ENCODE assay signal across 25 cellular contexts in the genomic region with DNA sequence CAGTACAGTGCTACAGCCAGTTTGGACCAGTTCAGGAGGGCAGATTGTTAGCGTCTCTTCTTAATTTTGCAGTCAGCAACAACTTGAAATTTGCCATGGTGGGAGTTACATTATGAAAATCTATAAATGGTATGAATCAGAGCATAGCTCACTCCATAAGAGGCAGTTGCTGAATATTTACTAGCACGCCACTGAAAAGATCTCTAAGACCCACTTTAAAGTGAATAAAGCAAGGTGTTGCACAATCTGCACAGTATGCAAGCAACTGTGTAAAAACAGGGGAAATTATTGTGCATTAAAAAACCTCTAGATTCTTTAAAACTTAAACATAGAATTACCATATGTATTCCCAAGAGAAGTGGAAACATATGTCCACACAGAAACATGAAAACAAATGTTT. TPM values are rescaled to one million over a fixed set of nuclear protein-coding genes. Genes with fewer than 3 reads are reported as not detected.
DNase-seq lines count a peak whose midpoint lies in the region; TF ChIP-seq lines count a peak whose summit lies in the region.
"Had no signal": no experiment of that assay in that cellular context is flagged by ENCODE, and none has a peak within 500 bp of the region (broad histone marks: within the 10 kb centered on the region; RNA-seq: fewer than 3 reads in every experiment).

No MANE protein-coding gene starts in this region.

- H3K9me3 Mint-ChIP-seq in immature natural killer cell: peaks cover 0 to 3% (median 0%) of the 10 kb centered on the region in 6 donors

- H3K27ac ChIP-seq in osteoblast (ENCODE audit: low read depth, low read length): peak overlapping the region; percentile 40
- no peak overlapping the region for H3K27ac ChIP-seq in esophagus muscularis mucosa (replicated peaks in 1 of 4)
- H3K27ac ChIP-seq: neutrophil, thyroid gland had no signal

- H3K9me3 ChIP-seq in osteoblast (ENCODE audit: low read depth, low read length) (no peaks in the 10 kb centered on the region), esophagus muscularis mucosa (no peaks in the 10 kb centered on the region)
- H3K9me3 ChIP-seq: neutrophil, thyroid gland had no signal

- peak overlapping the region; percentile 39 for H3K4me2 ChIP-seq in osteoblast (ENCODE audit: insufficient read depth, low read length)

- no peak for TF ChIP-seq CTCF in choroid plexus epithelial cell (conservative IDR thresholded peaks at IDR 0.05; ENCODE audit: low read depth, low read length)
- TF ChIP-seq CTCF in osteoblast (IDR thresholded peaks at IDR 0.05; ENCODE audit: extremely low read depth, low read depth, low read length): no peak
- no peak for TF ChIP-seq CTCF in esophagus muscularis mucosa (IDR thresholded peaks at IDR 0.05)

- DNase-seq in EL (peak; percentile 41), NOMO-1 treated with DMSO at 0.1 percent for 48 hours (lab: John Stamatoyannopoulos, UW; ENCODE audit: unreplicated experiment) (peak; percentile 64), choroid plexus epithelial cell (ENCODE audit: low read depth) (peak; percentile 66), osteoblast (ENCODE audit: insufficient read length, low spot score, missing footprints) (peak; percentile 23), immature natural killer cell (no peak), esophagus muscularis mucosa (ENCODE audit: extremely low spot score) (no peak), GM19238 (ENCODE audit: insufficient read length, low spot score) (no peak)
- DNase-seq: activated naive CD4-positive, alpha-beta T cell treated with anti-CD3 and anti-CD28 coated beads, Interleukin-2, amount 10 ng/mL, durations not matched to agents 7 days and 5 days; amniotic stem cell; CD8-positive, alpha-beta memory T cell; DMS 273 treated with DMSO at 0.1 percent for 48 hours; effector CD8-positive, alpha-beta T cell; naive thymus-derived CD4-positive, alpha-beta T cell; NCI-H1092 treated with DMSO at 0.1 percent for 48 hours; NCI-H187; NCI-H446 treated with DMSO at 0.1 percent for 48 hours; NCI-H82; right cardiac atrium; stimulated activated CD4-positive, alpha-beta T cell treated with anti-CD3 and anti-CD28 coated beads, Interleukin-4, amount 100 ng/mL, for 24 hours; thyroid gland had no signal

- H3K36me3 ChIP-seq in osteoblast (ENCODE audit: insufficient read depth, low read length) (no peaks in the 10 kb centered on the region), esophagus muscularis mucosa (no peaks in the 10 kb centered on the region)
- H3K36me3 ChIP-seq: neutrophil, thyroid gland had no signal

- no peak overlapping the region for H3K27ac Mint-ChIP-seq in immature natural killer cell
- H3K27ac Mint-ChIP-seq: activated naive CD4-positive, alpha-beta T cell treated with anti-CD3 and anti-CD28 coated beads, Interleukin-2, amount 10 ng/mL, durations not matched to agents 7 days and 5 days; activated T-helper 17 cell treated with anti-CD3 and anti-CD28 coated beads, Interleukin-2, amount 50 U/mL, for 72 hours; CD8-positive, alpha-beta memory T cell; naive thymus-derived CD4-positive, alpha-beta T cell had no signal

- H3K4me3 Mint-ChIP-seq in immature natural killer cell: no peak overlapping the region
- H3K4me3 Mint-ChIP-seq: activated naive CD4-positive, alpha-beta T cell treated with anti-CD3 and anti-CD28 coated beads, Interleukin-2, amount 10 ng/mL, durations not matched to agents 7 days and 5 days; activated T-helper 17 cell treated with anti-CD3 and anti-CD28 coated beads, Interleukin-2, amount 50 U/mL, for 72 hours; CD8-positive, alpha-beta memory T cell; naive thymus-derived CD4-positive, alpha-beta T cell had no signal

- H3K27me3 Mint-ChIP-seq in immature natural killer cell (ENCODE audit: low read depth in 3 of 3): peaks cover 0 to 2% (median 1%) of the 10 kb centered on the region in 3 donors
- H3K27me3 Mint-ChIP-seq: activated naive CD4-positive, alpha-beta T cell treated with anti-CD3 and anti-CD28 coated beads, Interleukin-2, amount 10 ng/mL, durations not matched to agents 7 days and 5 days had no signal

- WGBS in esophagus muscularis mucosa: 79% methylated on average over 2 of the region's 2 CpGs

- no peak for TF ChIP-seq POLR2A in esophagus muscularis mucosa (IDR thresholded peaks at IDR 0.05; ENCODE audit: low read depth)

- H3K4me3 ChIP-seq in choroid plexus epithelial cell (ENCODE audit: low read depth, low read length): no peak overlapping the region
- H3K4me3 ChIP-seq in osteoblast (ENCODE audit: insufficient read depth, low read length): no peak overlapping the region
- no peak overlapping the region for H3K4me3 ChIP-seq in esophagus muscularis mucosa
- H3K4me3 ChIP-seq: thyroid gland had no signal

- H2AFZ ChIP-seq in osteoblast (ENCODE audit: low read length): no peak overlapping the region

- H3K4me1 Mint-ChIP-seq in immature natural killer cell: no peaks in the 10 kb centered on the region
- H3K4me1 Mint-ChIP-seq: activated naive CD4-positive, alpha-beta T cell treated with anti-CD3 and anti-CD28 coated beads, Interleukin-2, amount 10 ng/mL, durations not matched to agents 7 days and 5 days; activated T-helper 17 cell treated with anti-CD3 and anti-CD28 coated beads, Interleukin-2, amount 50 U/mL, for 72 hours; CD8-positive, alpha-beta memory T cell had no signal

- H3K79me2 ChIP-seq in osteoblast (ENCODE audit: insufficient read depth, low read length): no peaks in the 10 kb centered on the region

- TF ChIP-seq EP300 in esophagus muscularis mucosa (IDR thresholded peaks at IDR 0.05): no peak

- intact Hi-C loops in esophagus muscularis mucosa (cut with DNase I): loop anchor here (5.0 kb wide), 1 partner anchor 38 kb away; no protein-coding TSS in a partner anchor

- H3K27me3 ChIP-seq in osteoblast (ENCODE audit: insufficient read depth, low read length) (no peaks in the 10 kb centered on the region), esophagus muscularis mucosa (no peaks in the 10 kb centered on the region)
- H3K27me3 ChIP-seq: neutrophil, thyroid gland had no signal

- no peaks in the 10 kb centered on the region for H4K20me1 ChIP-seq in osteoblast (ENCODE audit: insufficient read depth, low read length)

- H3K36me3 Mint-ChIP-seq in immature natural killer cell: no peaks in the 10 kb centered on the region
- H3K36me3 Mint-ChIP-seq: activated naive CD4-positive, alpha-beta T cell treated with anti-CD3 and anti-CD28 coated beads, Interleukin-2, amount 10 ng/mL, durations not matched to agents 7 days and 5 days; CD8-positive, alpha-beta memory T cell; naive thymus-derived CD4-positive, alpha-beta T cell had no signal

- H3K4me1 ChIP-seq in osteoblast (ENCODE audit: insufficient read depth, low read length) (peaks cover 46% of the 10 kb centered on the region), esophagus muscularis mucosa (peaks cover 11 to 46% (median 43%) of the 10 kb centered on the region in 4 donors)

RNA-seq across cellular contexts. Expression of gene SOD3, which starts 20.2 kb away (rescaled TPM):
- total RNA-seq in osteoblast: 2.1 and 4.3 TPM in 2 replicates
- not detected for polyA plus RNA-seq in immature natural killer cell
- total RNA-seq in esophagus muscularis mucosa: 1,000 to 10,000 TPM in 1 of 4 donors, 100 to 1,000 TPM in 3; 404 to 1,012 (median 570) TPM
- total RNA-seq: activated T-helper 17 cell treated with anti-CD3 and anti-CD28 coated beads, Interleukin-2, amount 50 U/mL, for 72 hours; CD8-positive, alpha-beta memory T cell; naive thymus-derived CD4-positive, alpha-beta T cell; OCI-LY7; T-helper 2 cell treated with Interferon-gamma antibody and Interleukin-4, amounts not matched to agents 100 ng/mL and 5 ng/mL, for 36 hours had no signal
- polyA plus RNA-seq: CD8-positive, alpha-beta memory T cell; keratinocyte; naive thymus-derived CD4-positive, alpha-beta T cell had no signal

Comparison
In these comparisons a context has a peak if more than half of its experiments do, and no peak if none do; other contexts are left out.
1. DNase-seq: peak in EL (single experiment), NOMO-1 treated with DMSO at 0.1 percent for 48 hours (single experiment), choroid plexus epithelial cell (single experiment) and osteoblast (single experiment); none in immature natural killer cell (0 of 3), esophagus muscularis mucosa (single experiment) and GM19238 (single experiment).
2. RNA of gene SOD3, which starts 20.2 kb away (total RNA-seq): 404 to 1,012 TPM in esophagus muscularis mucosa; 2.1 to 4.3 TPM in osteoblast; every median in the first group is over 10 times any median in the second.